ENCODE assay signal across 16 cellular contexts in the genomic region with DNA sequence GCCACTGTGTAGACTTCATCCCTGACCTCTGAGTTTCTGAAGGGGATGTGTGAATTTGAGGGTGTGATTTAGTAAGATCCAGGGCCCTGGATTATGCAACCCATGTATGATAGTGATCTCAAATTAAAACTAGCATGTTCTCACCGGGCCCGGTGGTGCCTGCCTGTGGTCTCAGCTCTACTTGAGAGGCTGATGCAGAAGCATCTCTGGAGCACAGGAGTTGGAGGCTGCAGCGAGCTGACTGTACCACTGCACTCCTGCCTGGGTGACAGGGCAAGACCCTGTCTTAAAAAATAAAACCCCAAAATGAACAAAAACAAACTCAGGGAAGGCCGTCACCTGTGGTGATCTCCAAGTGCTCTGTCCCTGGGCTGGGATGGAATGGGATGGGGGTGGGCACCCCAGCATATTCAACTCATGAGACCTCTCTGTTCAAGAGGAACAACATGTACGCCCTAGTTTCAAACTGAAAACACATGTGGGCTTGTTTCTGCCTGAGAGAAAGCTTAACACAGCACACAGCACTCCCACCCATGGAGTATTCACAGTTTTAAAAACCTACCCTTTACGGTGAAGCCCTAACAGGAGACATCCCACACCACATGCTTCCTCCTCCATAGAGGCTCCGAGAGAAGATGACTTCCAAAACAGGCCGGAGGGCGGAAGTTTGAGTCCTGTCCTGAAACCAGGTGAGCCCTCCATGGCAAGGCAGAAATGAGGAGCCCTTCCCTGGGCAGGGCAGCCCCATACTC. TPM values are rescaled to one million over a fixed set of nuclear protein-coding genes. Genes with fewer than 3 reads are reported as not detected.
DNase-seq lines count a peak whose midpoint lies in the region; ATAC-seq and TF ChIP-seq lines count a peak whose summit lies in the region.
"Had no signal": no experiment of that assay in that cellular context is flagged by ENCODE, and none has a peak within 500 bp of the region (broad histone marks: within the 10 kb centered on the region; RNA-seq: fewer than 3 reads in every experiment).

No MANE protein-coding gene starts in this region.

- H3K36me3 Mint-ChIP-seq in T-helper 2 cell treated with Interferon-gamma antibody and Interleukin-4, amounts not matched to agents 5 μg/mL and 100 μg/mL, for 36 hours (ENCODE audit: low read depth), result peaks cover 8% of the 10 kb centered on the region
- no peaks in the 10 kb centered on the region for H3K36me3 Mint-ChIP-seq in WTC11

- peaks cover 8% of the 10 kb centered on the region for H3K4me1 Mint-ChIP-seq in T-helper 2 cell treated with Interferon-gamma antibody and Interleukin-4, amounts not matched to agents 5 μg/mL and 100 μg/mL, for 36 hours (ENCODE audit: low read depth)
- peaks cover 18% of the 10 kb centered on the region for H3K4me1 Mint-ChIP-seq in WTC11

- peak overlapping the region; percentile 31 for H3K27ac Mint-ChIP-seq in T-helper 2 cell treated with Interferon-gamma antibody and Interleukin-4, amounts not matched to agents 5 μg/mL and 100 μg/mL, for 36 hours
- no peak overlapping the region for H3K27ac Mint-ChIP-seq in WTC11

- no peaks in the 10 kb centered on the region for H3K9me3 Mint-ChIP-seq in T-helper 2 cell treated with Interferon-gamma antibody and Interleukin-4, amounts not matched to agents 5 μg/mL and 100 μg/mL, for 36 hours
- H3K9me3 Mint-ChIP-seq in WTC11, result no peaks in the 10 kb centered on the region
- H3K9me3 Mint-ChIP-seq: CD14-positive monocyte; CD4-positive, alpha-beta memory T cell had no signal

- H3K36me3 ChIP-seq in adipocyte (ENCODE audit: control insufficient read depth, insufficient read depth, low read length, severe bottlenecking), result peaks cover 6% of the 10 kb centered on the region

- CTCF ChIA-PET in WTC11 (lab: Charles Lee), result no interaction called here

- H3K4me1 ChIP-seq in adipocyte (ENCODE audit: control insufficient read depth, insufficient read depth, low read length), result peaks cover 22% of the 10 kb centered on the region

- H3K9me3 ChIP-seq in adipocyte (ENCODE audit: control insufficient read depth, low read length), result no peaks in the 10 kb centered on the region
- H3K9me3 ChIP-seq: BLaER1 had no signal

- H3K27me3 Mint-ChIP-seq in T-helper 2 cell treated with Interferon-gamma antibody and Interleukin-4, amounts not matched to agents 5 μg/mL and 100 μg/mL, for 36 hours (ENCODE audit: low read depth), result no peaks in the 10 kb centered on the region
- H3K27me3 Mint-ChIP-seq in WTC11 (ENCODE audit: low read depth), result no peaks in the 10 kb centered on the region
- H3K27me3 Mint-ChIP-seq: CD4-positive, alpha-beta memory T cell had no signal

- no peak overlapping the region for H3K9ac ChIP-seq in adipocyte (ENCODE audit: low read length)
- H3K9ac ChIP-seq: BLaER1, GM23248 had no signal

- POLR2A ChIA-PET in WTC11 (lab: Charles Lee), result no interaction called here

- no peak overlapping the region for H3K4me3 Mint-ChIP-seq in T-helper 2 cell treated with Interferon-gamma antibody and Interleukin-4, amounts not matched to agents 5 μg/mL and 100 μg/mL, for 36 hours
- H3K4me3 Mint-ChIP-seq in WTC11, result no peak overlapping the region
- H3K4me3 Mint-ChIP-seq: CD14-positive monocyte; CD4-positive, alpha-beta memory T cell had no signal

- no peaks in the 10 kb centered on the region for H3K27me3 ChIP-seq in adipocyte (replicated peaks; ENCODE audit: control insufficient read depth, insufficient read depth, low read length)
- H3K27me3 ChIP-seq: BLaER1 had no signal

- no peak for DNase-seq in T-helper 2 cell treated with Interferon-gamma antibody and Interleukin-4, amounts not matched to agents 5 μg/mL and 100 μg/mL, for 36 hours (ENCODE audit: low spot score)
- DNase-seq in T-helper 2 cell (no peak), adipocyte (ENCODE audit: low read depth) (peak; percentile 8), fibroblast of villous mesenchyme (ENCODE audit: low read depth) (peak; percentile 8), RKO (ENCODE audit: low spot score) (no peak), WTC11 (ENCODE audit: low spot score) (no peak)
- DNase-seq: 8988T; CD4-positive, alpha-beta memory T cell; DMS153; DMS79; GDM1; GM23248; HCEC 1CT had no signal

- ATAC-seq in GM21390 (IDR thresholded peaks at IDR 0.05; ENCODE audit: unreplicated experiment), result no peak
- no peak for ATAC-seq in WTC11

- no peak for TF ChIP-seq CTCF in fibroblast of villous mesenchyme (IDR thresholded peaks at IDR 0.05; ENCODE audit: insufficient read depth, low read depth, low read length)
- no peak for TF ChIP-seq CTCF in WTC11 (IDR thresholded peaks at IDR 0.05)

- H3K4me3 ChIP-seq in adipocyte (ENCODE audit: low read length) (no peak overlapping the region), fibroblast of villous mesenchyme (ENCODE audit: low read depth, low read length) (no peak overlapping the region)
- H3K4me3 ChIP-seq: BLaER1, GM23248 had no signal

TF ChIP-seq in WTC11, 78 proteins besides CTCF, POLR2A, EP300 and RAD21 (continues in another document):
- TF ChIP-seq, protein P1, sequence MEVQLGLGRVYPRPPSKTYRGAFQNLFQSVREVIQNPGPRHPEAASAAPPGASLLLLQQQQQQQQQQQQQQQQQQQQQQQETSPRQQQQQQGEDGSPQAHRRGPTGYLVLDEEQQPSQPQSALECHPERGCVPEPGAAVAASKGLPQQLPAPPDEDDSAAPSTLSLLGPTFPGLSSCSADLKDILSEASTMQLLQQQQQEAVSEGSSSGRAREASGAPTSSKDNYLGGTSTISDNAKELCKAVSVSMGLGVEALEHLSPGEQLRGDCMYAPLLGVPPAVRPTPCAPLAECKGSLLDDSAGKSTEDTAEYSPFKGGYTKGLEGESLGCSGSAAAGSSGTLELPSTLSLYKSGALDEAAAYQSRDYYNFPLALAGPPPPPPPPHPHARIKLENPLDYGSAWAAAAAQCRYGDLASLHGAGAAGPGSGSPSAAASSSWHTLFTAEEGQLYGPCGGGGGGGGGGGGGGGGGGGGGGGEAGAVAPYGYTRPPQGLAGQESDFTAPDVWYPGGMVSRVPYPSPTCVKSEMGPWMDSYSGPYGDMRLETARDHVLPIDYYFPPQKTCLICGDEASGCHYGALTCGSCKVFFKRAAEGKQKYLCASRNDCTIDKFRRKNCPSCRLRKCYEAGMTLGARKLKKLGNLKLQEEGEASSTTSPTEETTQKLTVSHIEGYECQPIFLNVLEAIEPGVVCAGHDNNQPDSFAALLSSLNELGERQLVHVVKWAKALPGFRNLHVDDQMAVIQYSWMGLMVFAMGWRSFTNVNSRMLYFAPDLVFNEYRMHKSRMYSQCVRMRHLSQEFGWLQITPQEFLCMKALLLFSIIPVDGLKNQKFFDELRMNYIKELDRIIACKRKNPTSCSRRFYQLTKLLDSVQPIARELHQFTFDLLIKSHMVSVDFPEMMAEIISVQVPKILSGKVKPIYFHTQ (CRISPR knock-in tag; IDR thresholded peaks at IDR 0.05), result no peak
- TF ChIP-seq, protein P2, sequence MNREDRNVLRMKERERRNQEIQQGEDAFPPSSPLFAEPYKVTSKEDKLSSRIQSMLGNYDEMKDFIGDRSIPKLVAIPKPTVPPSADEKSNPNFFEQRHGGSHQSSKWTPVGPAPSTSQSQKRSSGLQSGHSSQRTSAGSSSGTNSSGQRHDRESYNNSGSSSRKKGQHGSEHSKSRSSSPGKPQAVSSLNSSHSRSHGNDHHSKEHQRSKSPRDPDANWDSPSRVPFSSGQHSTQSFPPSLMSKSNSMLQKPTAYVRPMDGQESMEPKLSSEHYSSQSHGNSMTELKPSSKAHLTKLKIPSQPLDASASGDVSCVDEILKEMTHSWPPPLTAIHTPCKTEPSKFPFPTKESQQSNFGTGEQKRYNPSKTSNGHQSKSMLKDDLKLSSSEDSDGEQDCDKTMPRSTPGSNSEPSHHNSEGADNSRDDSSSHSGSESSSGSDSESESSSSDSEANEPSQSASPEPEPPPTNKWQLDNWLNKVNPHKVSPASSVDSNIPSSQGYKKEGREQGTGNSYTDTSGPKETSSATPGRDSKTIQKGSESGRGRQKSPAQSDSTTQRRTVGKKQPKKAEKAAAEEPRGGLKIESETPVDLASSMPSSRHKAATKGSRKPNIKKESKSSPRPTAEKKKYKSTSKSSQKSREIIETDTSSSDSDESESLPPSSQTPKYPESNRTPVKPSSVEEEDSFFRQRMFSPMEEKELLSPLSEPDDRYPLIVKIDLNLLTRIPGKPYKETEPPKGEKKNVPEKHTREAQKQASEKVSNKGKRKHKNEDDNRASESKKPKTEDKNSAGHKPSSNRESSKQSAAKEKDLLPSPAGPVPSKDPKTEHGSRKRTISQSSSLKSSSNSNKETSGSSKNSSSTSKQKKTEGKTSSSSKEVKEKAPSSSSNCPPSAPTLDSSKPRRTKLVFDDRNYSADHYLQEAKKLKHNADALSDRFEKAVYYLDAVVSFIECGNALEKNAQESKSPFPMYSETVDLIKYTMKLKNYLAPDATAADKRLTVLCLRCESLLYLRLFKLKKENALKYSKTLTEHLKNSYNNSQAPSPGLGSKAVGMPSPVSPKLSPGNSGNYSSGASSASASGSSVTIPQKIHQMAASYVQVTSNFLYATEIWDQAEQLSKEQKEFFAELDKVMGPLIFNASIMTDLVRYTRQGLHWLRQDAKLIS (CRISPR knock-in tag; IDR thresholded peaks at IDR 0.05; ENCODE audit: borderline replicate concordance), result no peak

RNA-seq across cellular contexts. Expression of a gene that starts 30.1 kb away (rescaled TPM):
- total RNA-seq in fibroblast of villous mesenchyme (25.1 and 26.3 TPM in 2 replicates), WTC11 (2021) (31.1 to 39.1 TPM (median 35.9 TPM) in 3 replicates)

RNA-seq across cellular contexts. Expression of a gene that starts 30.2 kb away (rescaled TPM):
- total RNA-seq in fibroblast of villous mesenchyme, result 42.7 and 55.7 TPM in 2 replicates
- total RNA-seq in WTC11 (2021), result 63.0 to 66.3 TPM (median 66.2 TPM) in 3 replicates

RNA-seq across cellular contexts. Expression of a gene that starts 32.7 kb away (rescaled TPM):
- 7.1 and 7.8 TPM in 2 replicates for total RNA-seq in fibroblast of villous mesenchyme
- total RNA-seq in WTC11 (2021), result 42.0 to 53.3 TPM (median 42.3 TPM) in 3 replicates

RNA-seq across cellular contexts. Expression of a gene that starts 38.7 kb away (rescaled TPM):
- 11.7 and 13.9 TPM in 2 replicates for total RNA-seq in fibroblast of villous mesenchyme
- 16.2 to 17.0 TPM (median 16.9 TPM) in 3 replicates for total RNA-seq in WTC11 (2021)

RNA-seq across cellular contexts. Expression of a gene that starts 48.4 kb away (rescaled TPM):
- under 0.01 and 0.32 TPM in 2 replicates for total RNA-seq in fibroblast of villous mesenchyme
- 15.2 to 18.8 TPM (median 16.5 TPM) in 3 replicates for total RNA-seq in WTC11 (2021)

Comparison
In these comparisons a context has a peak if more than half of its experiments do, and no peak if none do; other contexts are left out.
1. DNase-seq: peak in adipocyte (single experiment) and fibroblast of villous mesenchyme (single experiment); none in T-helper 2 cell treated with Interferon-gamma antibody and Interleukin-4, amounts not matched to agents 5 μg/mL and 100 μg/mL, for 36 hours (single experiment), T-helper 2 cell (0 of 5), RKO (single experiment) and WTC11 (single experiment).